8 cellular contexts compared by ENCODE assay signal in the genomic region with DNA sequence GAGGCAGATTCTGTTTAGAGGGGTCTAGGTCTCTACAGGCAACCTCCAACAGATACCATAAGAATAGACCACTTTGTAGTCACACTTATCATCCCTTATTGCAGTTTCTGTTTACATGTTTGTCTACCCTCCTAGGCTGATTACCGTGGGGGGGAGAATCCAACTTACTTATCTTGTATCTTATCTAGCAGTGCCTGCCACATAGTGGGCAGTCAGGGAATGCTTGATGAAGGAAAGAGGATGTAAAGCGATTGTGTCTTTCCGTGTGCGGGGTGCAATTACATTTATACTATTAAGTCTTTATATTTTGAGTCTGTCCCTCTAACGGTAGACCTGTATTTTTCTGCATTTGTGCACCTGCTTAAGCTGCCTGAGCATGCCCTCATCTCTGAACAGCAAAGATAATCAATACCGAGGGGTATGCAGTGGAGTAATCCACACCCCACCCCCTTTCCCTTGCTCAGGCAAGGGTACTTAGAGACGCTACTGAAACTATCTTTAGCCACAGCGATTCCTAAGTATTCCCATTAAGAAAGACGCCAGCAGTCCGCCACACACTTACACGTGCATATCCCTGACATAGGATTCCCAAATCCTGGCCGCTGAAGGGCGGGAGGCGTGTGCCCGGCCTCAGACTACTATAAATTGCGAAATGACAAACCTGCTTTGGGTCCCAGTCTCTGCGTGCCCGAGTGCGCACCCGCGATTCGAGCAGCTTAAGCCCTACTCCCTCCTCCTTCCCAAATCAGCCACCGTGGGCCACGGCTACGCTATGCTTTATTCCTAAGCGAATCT. TPM values are rescaled to one million over a fixed set of nuclear protein-coding genes. Genes with fewer than 3 reads are reported as not detected.
A peak's percentile ranks its signal among the peaks of the same experiment; 100 is the strongest.
DNase-seq lines count a peak whose midpoint lies in the region; ATAC-seq lines count a peak whose summit lies in the region.

No MANE protein-coding gene starts in this region.

- H3K9me3 ChIP-seq in NT2/D1 (ENCODE audit: insufficient read depth, low read length): no peaks in the 10 kb centered on the region

- H3K36me3 ChIP-seq in NT2/D1 (ENCODE audit: insufficient read depth, insufficient read length, low read length): peaks cover 31% of the 10 kb centered on the region

- H3K4me3 ChIP-seq in NT2/D1 (ENCODE audit: insufficient read length, low read depth): peak overlapping the region; percentile 84

- peaks cover 3% of the 10 kb centered on the region for H3K4me1 ChIP-seq in NT2/D1 (ENCODE audit: insufficient read depth, insufficient read length)

- peak overlapping the region; percentile 93 for H3K4me3 Mint-ChIP-seq in activated naive CD4-positive, alpha-beta T cell treated with anti-CD3 and anti-CD28 coated beads, Interleukin-2, amount 10 ng/mL, durations not matched to agents 7 days and 5 days
- H3K4me3 Mint-ChIP-seq in effector memory CD8-positive, alpha-beta T cell: peak overlapping the region; percentile 91 to 95
- peak overlapping the region; percentile 94 for H3K4me3 Mint-ChIP-seq in natural killer cell treated with Interleukin-12 subunit alpha and Interleukin-12 subunit beta and Interleukin-15 and Interleukin-18, amount 100 ng/mL, for 72 hours

- peak overlapping the region; percentile 44 for H3K9ac ChIP-seq in NT2/D1 (ENCODE audit: insufficient read length, low read depth)

- peaks cover 51% of the 10 kb centered on the region for H3K27me3 Mint-ChIP-seq in activated naive CD4-positive, alpha-beta T cell treated with anti-CD3 and anti-CD28 coated beads, Interleukin-2, amount 10 ng/mL, durations not matched to agents 7 days and 5 days
- peaks cover 40 to 45% of the 10 kb centered on the region in 2 donors for H3K27me3 Mint-ChIP-seq in effector memory CD8-positive, alpha-beta T cell
- peaks cover 19 to 41% of the 10 kb centered on the region in 2 donors for H3K27me3 Mint-ChIP-seq in natural killer cell treated with Interleukin-12 subunit alpha and Interleukin-12 subunit beta and Interleukin-15 and Interleukin-18, amount 100 ng/mL, for 72 hours

- CTCF ChIA-PET in activated naive CD4-positive, alpha-beta T cell treated with anti-CD3 and anti-CD28 coated beads, Interleukin-2, amount 10 ng/mL, durations not matched to agents 7 days and 5 days (lab: Charles Lee): interaction anchor here (0.9 to 1.2 kb wide), 2 partner anchors 24 to 100 kb away, joined by 3 to 4 read pairs; no protein-coding TSS in a partner anchor

- no peak for ATAC-seq in effector memory CD8-positive, alpha-beta T cell (replicated peaks)
- peak in 1 of 2 donors; percentile 64 for ATAC-seq in natural killer cell treated with Interleukin-12 subunit alpha and Interleukin-12 subunit beta and Interleukin-15 and Interleukin-18, amount 100 ng/mL, for 72 hours
- no peak for ATAC-seq in GM18520 (IDR thresholded peaks at IDR 0.05; ENCODE audit: unreplicated experiment)
- ATAC-seq in HG03565 (IDR thresholded peaks at IDR 0.05; ENCODE audit: unreplicated experiment): no peak

- peaks cover 36% of the 10 kb centered on the region for H3K36me3 Mint-ChIP-seq in activated naive CD4-positive, alpha-beta T cell treated with anti-CD3 and anti-CD28 coated beads, Interleukin-2, amount 10 ng/mL, durations not matched to agents 7 days and 5 days
- H3K36me3 Mint-ChIP-seq in effector memory CD8-positive, alpha-beta T cell (ENCODE audit: insufficient read depth): peaks cover 29% of the 10 kb centered on the region
- H3K36me3 Mint-ChIP-seq in natural killer cell treated with Interleukin-12 subunit alpha and Interleukin-12 subunit beta and Interleukin-15 and Interleukin-18, amount 100 ng/mL, for 72 hours: peaks cover 20% of the 10 kb centered on the region

- peak overlapping the region; percentile 94 for H3K27ac Mint-ChIP-seq in activated naive CD4-positive, alpha-beta T cell treated with anti-CD3 and anti-CD28 coated beads, Interleukin-2, amount 10 ng/mL, durations not matched to agents 7 days and 5 days
- H3K27ac Mint-ChIP-seq in effector memory CD8-positive, alpha-beta T cell: peak overlapping the region; percentile 95 to 96
- H3K27ac Mint-ChIP-seq in natural killer cell treated with Interleukin-12 subunit alpha and Interleukin-12 subunit beta and Interleukin-15 and Interleukin-18, amount 100 ng/mL, for 72 hours: peak overlapping the region; percentile 81 to 95

- peaks cover 67% of the 10 kb centered on the region for H3K27me3 ChIP-seq in NT2/D1 (ENCODE audit: insufficient read depth, insufficient read length)

- H3K4me1 Mint-ChIP-seq in activated naive CD4-positive, alpha-beta T cell treated with anti-CD3 and anti-CD28 coated beads, Interleukin-2, amount 10 ng/mL, durations not matched to agents 7 days and 5 days: peaks cover 56% of the 10 kb centered on the region
- peaks cover 41 to 44% of the 10 kb centered on the region in 2 donors for H3K4me1 Mint-ChIP-seq in effector memory CD8-positive, alpha-beta T cell (ENCODE audit: low read depth in 2 of 2)
- peaks cover 46 to 54% of the 10 kb centered on the region in 2 donors for H3K4me1 Mint-ChIP-seq in natural killer cell treated with Interleukin-12 subunit alpha and Interleukin-12 subunit beta and Interleukin-15 and Interleukin-18, amount 100 ng/mL, for 72 hours (ENCODE audit: low read depth in 2 of 2)

- DNase-seq in activated naive CD4-positive, alpha-beta T cell treated with anti-CD3 and anti-CD28 coated beads, Interleukin-2, amount 10 ng/mL, durations not matched to agents 7 days and 5 days: no peak
- no peak for DNase-seq in activated naive CD4-positive, alpha-beta T cell (lab: John Stamatoyannopoulos, UW)
- DNase-seq in NT2/D1 (ENCODE audit: low read depth, low spot score) (no peak), AG20443 (ENCODE audit: low spot score) (no peak)
- no peak for DNase-seq in effector memory CD8-positive, alpha-beta T cell
- DNase-seq in natural killer cell treated with Interleukin-12 subunit alpha and Interleukin-12 subunit beta and Interleukin-15 and Interleukin-18, amount 100 ng/mL, for 72 hours (ENCODE audit: low spot score): no peak

- H3K9me3 Mint-ChIP-seq in activated naive CD4-positive, alpha-beta T cell treated with anti-CD3 and anti-CD28 coated beads, Interleukin-2, amount 10 ng/mL, durations not matched to agents 7 days and 5 days: no peaks in the 10 kb centered on the region
- no peaks in the 10 kb centered on the region for H3K9me3 Mint-ChIP-seq in effector memory CD8-positive, alpha-beta T cell
- no peaks in the 10 kb centered on the region for H3K9me3 Mint-ChIP-seq in natural killer cell treated with Interleukin-12 subunit alpha and Interleukin-12 subunit beta and Interleukin-15 and Interleukin-18, amount 100 ng/mL, for 72 hours

RNA-seq across cellular contexts. Expression of a gene that starts 0.6 kb away (rescaled TPM):
- 100 to 1,000 TPM in 1 of 2 donors, 10 to 100 TPM in 1; 95.0 to 114 TPM for total RNA-seq in natural killer cell treated with Interleukin-12 subunit alpha and Interleukin-12 subunit beta and Interleukin-15 and Interleukin-18, amount 100 ng/mL, for 72 hours

RNA-seq across cellular contexts. Expression of a gene that starts 10.8 kb away (rescaled TPM):
- under 1 TPM in 1 of 2 donors, not detected in 1; 0.24 TPM for total RNA-seq in natural killer cell treated with Interleukin-12 subunit alpha and Interleukin-12 subunit beta and Interleukin-15 and Interleukin-18, amount 100 ng/mL, for 72 hours
